ENCODE assay signal across 40 cellular contexts in the genomic region with DNA sequence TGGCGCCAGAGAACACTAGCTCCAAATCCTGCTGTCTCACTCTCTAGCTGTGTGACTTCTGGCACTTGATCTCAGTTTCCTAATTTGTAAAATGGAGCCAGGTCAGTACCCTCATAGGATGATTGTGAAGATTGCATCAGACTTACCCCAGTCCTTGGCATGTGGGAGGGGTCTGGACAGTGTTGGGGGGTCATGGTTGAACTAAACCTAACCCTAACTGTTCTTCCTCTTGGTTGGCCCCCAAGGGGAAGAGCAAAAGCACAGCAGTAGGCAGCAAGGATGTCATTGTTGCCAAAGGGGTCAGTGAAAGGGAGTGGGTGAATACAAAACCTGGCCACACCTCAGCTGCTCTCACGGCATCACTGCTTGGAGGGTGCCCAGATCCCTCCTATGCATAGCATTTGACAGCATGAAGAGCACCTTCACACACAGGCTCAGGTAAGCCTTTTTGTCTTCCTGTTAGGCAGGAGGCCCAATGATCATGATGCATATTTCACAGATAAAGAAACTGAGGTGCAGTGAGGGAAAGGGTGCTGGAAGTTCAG. TPM values are rescaled to one million over a fixed set of nuclear protein-coding genes. Genes with fewer than 3 reads are reported as not detected.
"Had no signal": no experiment of that assay in that cellular context is flagged by ENCODE, and none has a peak within 500 bp of the region (broad histone marks: within the 10 kb centered on the region; RNA-seq: fewer than 3 reads in every experiment).

No MANE protein-coding gene starts in this region.

- H2AFZ ChIP-seq: PC-9 had no signal

- H3K4me2 ChIP-seq: PC-9 had no signal

- H3K36me3 Mint-ChIP-seq: activated CD4-positive, alpha-beta memory T cell treated with anti-CD3 and anti-CD28 coated beads for 36 hours; activated naive CD4-positive, alpha-beta T cell treated with anti-CD3 and anti-CD28 coated beads, Interleukin-2, amount 50 U/mL, for 72 hours; T-cell had no signal

- H3K4me1 ChIP-seq: adrenal gland, body of pancreas, breast epithelium had no signal

- H3K36me3 ChIP-seq: adrenal gland, breast epithelium, MG63 had no signal

- H3K4me1 Mint-ChIP-seq: activated B cell treated with CpG ODN at 0.5 μM for 24 hours, T-cell, T-helper 17 cell had no signal

- H3K27ac Mint-ChIP-seq: activated B cell treated with CpG ODN at 0.5 μM for 24 hours; activated CD4-positive, alpha-beta memory T cell treated with anti-CD3 and anti-CD28 coated beads for 36 hours; activated naive CD4-positive, alpha-beta T cell treated with anti-CD3 and anti-CD28 coated beads for 36 hours; activated naive CD4-positive, alpha-beta T cell treated with anti-CD3 and anti-CD28 coated beads, Interleukin-2, amount 50 U/mL, for 72 hours; activated T-helper 1 cell treated with anti-CD3 and anti-CD28 coated beads, Interleukin-12 subunit alpha, Interleukin-12 subunit beta, Interleukin-2, Interleukin-4 antibody, amounts not matched to agents 30 ng/mL and 10 ng/mL and 1 ng/mL, durations not matched to agents 14 hours and 24 hours and 36 hours; T-cell; T-helper 17 cell had no signal

- ATAC-seq: activated naive CD4-positive, alpha-beta T cell treated with anti-CD3 and anti-CD28 coated beads, Interleukin-2, amount 50 U/mL, for 72 hours; activated T-cell treated with anti-CD3 and anti-CD28 coated beads, Interleukin-2, amount 50 U/mL, for 4 hours; body of pancreas; Right ventricle myocardium inferior; SK-N-SH treated with all-trans-retinoic acid at 6 μM for 48 hours; T-cell; T-helper 17 cell had no signal

- H3K4me3 Mint-ChIP-seq: activated B cell treated with CpG ODN at 0.5 μM for 24 hours; activated CD4-positive, alpha-beta memory T cell treated with anti-CD3 and anti-CD28 coated beads for 36 hours; activated naive CD4-positive, alpha-beta T cell treated with anti-CD3 and anti-CD28 coated beads for 36 hours; activated T-cell treated with anti-CD3 and anti-CD28 coated beads, Interleukin-2, amount 50 U/mL, for 4 hours; activated T-helper 1 cell treated with anti-CD3 and anti-CD28 coated beads, Interleukin-12 subunit alpha, Interleukin-12 subunit beta, Interleukin-2, Interleukin-4 antibody, amounts not matched to agents 30 ng/mL and 10 ng/mL and 1 ng/mL, durations not matched to agents 14 hours and 24 hours and 36 hours; T-cell; T-helper 17 cell had no signal

- H3K4me3 ChIP-seq: adrenal gland, body of pancreas, breast epithelium, MG63, PC-9 had no signal

- H3K27me3 ChIP-seq: adrenal gland, body of pancreas, breast epithelium had no signal

- H3K27ac ChIP-seq: adrenal gland, body of pancreas, breast epithelium, PC-9, RWPE1, VCaP had no signal

- H3K9me3 Mint-ChIP-seq: activated B cell treated with CpG ODN at 0.5 μM for 24 hours; activated CD4-positive, alpha-beta memory T cell treated with anti-CD3 and anti-CD28 coated beads for 36 hours; activated naive CD4-positive, alpha-beta T cell treated with anti-CD3 and anti-CD28 coated beads for 36 hours; activated naive CD4-positive, alpha-beta T cell treated with anti-CD3 and anti-CD28 coated beads, Interleukin-2, amount 50 U/mL, for 72 hours; activated T-cell treated with anti-CD3 and anti-CD28 coated beads, Interleukin-2, amount 50 U/mL, for 4 hours; activated T-helper 1 cell treated with anti-CD3 and anti-CD28 coated beads, Interleukin-12 subunit alpha, Interleukin-12 subunit beta, Interleukin-2, Interleukin-4 antibody, amounts not matched to agents 30 ng/mL and 10 ng/mL and 1 ng/mL, durations not matched to agents 14 hours and 24 hours and 36 hours; T-cell had no signal

- H3K9me3 ChIP-seq: adrenal gland, body of pancreas, breast epithelium, MG63 had no signal

- DNase-seq: activated B cell treated with CpG ODN at 0.5 μM for 24 hours; activated CD4-positive, alpha-beta memory T cell treated with anti-CD3 and anti-CD28 coated beads for 36 hours; activated CD4-positive, alpha-beta T cell treated with anti-CD3 and anti-CD28 coated beads for 4 hours; activated CD4-positive, alpha-beta T cell treated with anti-CD3 and anti-CD28 coated beads, Interleukin-2, amount 50 U/mL, for 1 hour; activated CD4-positive, CD25-positive, alpha-beta regulatory T cell treated with anti-CD3 and anti-CD28 coated beads, Interleukin-2, amount 50 U/mL, for 72 hours; activated CD8-positive, alpha-beta memory T cell treated with anti-CD3 and anti-CD28 coated beads, Interleukin-2, amount 50 U/mL, for 4 hours; activated gamma-delta T cell treated with Interleukin-2 at 50 U/mL for 16 hours; activated naive CD4-positive, alpha-beta T cell treated with anti-CD3 and anti-CD28 coated beads for 36 hours; activated T-cell treated with anti-CD3 and anti-CD28 coated beads for 4 hours; activated T-cell treated with anti-CD3 and anti-CD28 coated beads, Interleukin-2, amount 50 U/mL, for 4 hours; adrenal gland; body of pancreas; caudate nucleus; Kasumi-1; KG1; MG63; NCI-H1048; NCI-H1105 treated with DMSO at 0.1 percent for 48 hours; NCI-H1436; NCI-H1694; NCI-H2029; NCI-H510A; NCI-H526; NCI-H748 treated with DMSO at 0.1 percent for 48 hours; NK-92 treated with Interleukin-12 subunit alpha and Interleukin-12 subunit beta, amount 100 ng/mL, for 24 hours; PC-9; SIG-M5; T-cell; T-helper 17 cell had no signal

- FAIRE-seq: astrocyte, RCC 7860 had no signal

RNA-seq across cellular contexts. Expression of a gene that starts 15.7 kb away (rescaled TPM):
- total RNA-seq: activated B cell treated with CpG ODN at 0.5 μM for 24 hours; activated CD4-positive, alpha-beta memory T cell treated with anti-CD3 and anti-CD28 coated beads for 36 hours; activated naive CD4-positive, alpha-beta T cell treated with anti-CD3 and anti-CD28 coated beads for 36 hours; activated naive CD4-positive, alpha-beta T cell treated with anti-CD3 and anti-CD28 coated beads, Interleukin-2, amount 50 U/mL, for 72 hours; activated T-cell treated with anti-CD3 and anti-CD28 coated beads, Interleukin-2, amount 50 U/mL, for 4 hours; activated T-helper 1 cell treated with anti-CD3 and anti-CD28 coated beads, Interleukin-12 subunit alpha, Interleukin-12 subunit beta, Interleukin-2, Interleukin-4 antibody, amounts not matched to agents 30 ng/mL and 10 ng/mL and 1 ng/mL, durations not matched to agents 14 hours and 24 hours and 36 hours; OCI-LY7; PC-9; SK-MEL-5; T-cell; T-helper 17 cell had no signal

RNA-seq across cellular contexts. Expression of a gene that starts 58.7 kb away (rescaled TPM):
- total RNA-seq: activated B cell treated with CpG ODN at 0.5 μM for 24 hours; activated CD4-positive, alpha-beta memory T cell treated with anti-CD3 and anti-CD28 coated beads for 36 hours; activated naive CD4-positive, alpha-beta T cell treated with anti-CD3 and anti-CD28 coated beads for 36 hours; activated naive CD4-positive, alpha-beta T cell treated with anti-CD3 and anti-CD28 coated beads, Interleukin-2, amount 50 U/mL, for 72 hours; activated T-cell treated with anti-CD3 and anti-CD28 coated beads, Interleukin-2, amount 50 U/mL, for 4 hours; activated T-helper 1 cell treated with anti-CD3 and anti-CD28 coated beads, Interleukin-12 subunit alpha, Interleukin-12 subunit beta, Interleukin-2, Interleukin-4 antibody, amounts not matched to agents 30 ng/mL and 10 ng/mL and 1 ng/mL, durations not matched to agents 14 hours and 24 hours and 36 hours; adrenal gland; astrocyte; body of pancreas; breast epithelium; OCI-LY7; PC-9; Right ventricle myocardium inferior; SK-MEL-5; T-cell; T-helper 17 cell had no signal
- polyA plus RNA-seq: adrenal gland had no signal
